In genomic region chr2:176132397-176133086, GRCh38 we compare ENCODE assay signal across 10 cellular contexts. TPM values are rescaled to one million over a fixed set of nuclear protein-coding genes. Genes with fewer than 3 reads are reported as not detected.
DNase-seq lines count a peak whose midpoint lies in the region; ATAC-seq and TF ChIP-seq lines count a peak whose summit lies in the region.
"Had no signal": no experiment of that assay in that cellular context is flagged by ENCODE, and none has a peak within 500 bp of the region (broad histone marks: within the 10 kb centered on the region; RNA-seq: fewer than 3 reads in every experiment).

No MANE protein-coding gene starts in this region.

- no peaks in the 10 kb centered on the region for H4K20me1 ChIP-seq in neural cell (ENCODE audit: insufficient read depth)

- POLR2A ChIA-PET in CD4-positive, alpha-beta T cell (lab: Charles Lee): interaction anchor here (0.7 to 1.0 kb wide), 3 partner anchors 10 to 55 kb away, joined by 3 to 6 read pairs (median 3); partner anchors contain the start of gene HOXD9
- POLR2A ChIA-PET in RWPE1 (lab: Yijun Ruan, JAX; ENCODE audit: low non-redundant PET): no interaction called here

- peaks cover 88% of the 10 kb centered on the region for H3K27me3 Mint-ChIP-seq in CD4-positive, alpha-beta T cell
- H3K27me3 Mint-ChIP-seq in central memory CD8-positive, alpha-beta T cell: peaks cover 90% of the 10 kb centered on the region

- H3K9me2 ChIP-seq in neural cell (ENCODE audit: insufficient read depth, low read length): no peaks in the 10 kb centered on the region

- no peak for TF ChIP-seq CTCF in CD4-positive, alpha-beta T cell (IDR thresholded peaks at IDR 0.05)
- TF ChIP-seq CTCF in neural cell (IDR thresholded peaks at IDR 0.05; ENCODE audit: poor library complexity, severe bottlenecking) (no peak), RWPE1 (conservative IDR thresholded peaks at IDR 0.05; ENCODE audit: low read depth) (no peak)

- no peak for DNase-seq in CD4-positive, alpha-beta T cell
- DNase-seq in NCI-H524 treated with DMSO at 0.1 percent for 48 hours (lab: John Stamatoyannopoulos, UW) (peak; percentile 77), RWPE1 (ENCODE audit: low spot score) (no peak), cerebellum (ENCODE audit: low spot score) (no peak)
- no peak for DNase-seq in central memory CD8-positive, alpha-beta T cell (ENCODE audit: low spot score in 2 of 2)
- no peak for DNase-seq in stimulated activated CD8-positive, alpha-beta memory T cell treated with anti-CD3 and anti-CD28 coated beads, Interleukin-4, amount 100 ng/mL, for 48 hours

- peaks cover 51% of the 10 kb centered on the region for H3K4me1 Mint-ChIP-seq in CD4-positive, alpha-beta T cell (ENCODE audit: low read depth)
- H3K4me1 Mint-ChIP-seq in central memory CD8-positive, alpha-beta T cell: peaks cover 39% of the 10 kb centered on the region

- H3K4me3 Mint-ChIP-seq in CD4-positive, alpha-beta T cell: peak overlapping the region; percentile 71
- H3K4me3 Mint-ChIP-seq in central memory CD8-positive, alpha-beta T cell: peak overlapping the region; percentile 72

- no peaks in the 10 kb centered on the region for H3K79me2 ChIP-seq in neural cell (replicated peaks; ENCODE audit: insufficient read depth, low read length)

- H3K27ac Mint-ChIP-seq in CD4-positive, alpha-beta T cell: no peak overlapping the region
- no peak overlapping the region for H3K27ac Mint-ChIP-seq in central memory CD8-positive, alpha-beta T cell (ENCODE audit: low read depth)

- H3F3A ChIP-seq in neural cell (ENCODE audit: insufficient read depth, low read length, poor library complexity, severe bottlenecking): no peaks in the 10 kb centered on the region

- TF ChIP-seq RAD21 in neural cell (conservative IDR thresholded peaks at IDR 0.05): no peak

- no peak overlapping the region for H3K27ac ChIP-seq in CD4-positive, alpha-beta T cell (ENCODE audit: low read depth, low read length)
- no peak overlapping the region for H3K27ac ChIP-seq in neural cell (ENCODE audit: low read length)
- H3K27ac ChIP-seq in RWPE1: no peak overlapping the region

- peaks cover 92% of the 10 kb centered on the region for H3K27me3 ChIP-seq in CD4-positive, alpha-beta T cell (ENCODE audit: control insufficient read depth, insufficient read depth, low read length)
- H3K27me3 ChIP-seq in neural cell (ENCODE audit: insufficient read depth, low read depth, low read length): peaks cover 97% of the 10 kb centered on the region

- no peaks in the 10 kb centered on the region for H3K36me3 ChIP-seq in neural cell (ENCODE audit: insufficient read depth, low read length)

- H3K9ac ChIP-seq in neural cell (ENCODE audit: low read length): no peak overlapping the region

- no peak overlapping the region for H2AFZ ChIP-seq in neural cell (ENCODE audit: low read depth, low read length)

- no peak overlapping the region for H3K4me3 ChIP-seq in neural cell (ENCODE audit: low read length)

- ATAC-seq in CD4-positive, alpha-beta T cell (ENCODE audit: poor library complexity): peak; percentile 12
- peak; percentile 33 for ATAC-seq in central memory CD8-positive, alpha-beta T cell (replicated peaks; ENCODE audit: extremely low read depth, poor library complexity, severe bottlenecking)
- ATAC-seq in GM18505 (IDR thresholded peaks at IDR 0.05; ENCODE audit: unreplicated experiment): no peak

- CTCF ChIA-PET in CD4-positive, alpha-beta T cell (lab: Charles Lee): interaction anchor here (0.7 to 1.7 kb wide), 4 partner anchors 12 to 1016 kb away, joined by 3 to 5 read pairs (median 3); no protein-coding TSS in a partner anchor
- CTCF ChIA-PET in RWPE1 (lab: Yijun Ruan, JAX): interaction anchor here (0.7 to 2.0 kb wide), 4 partner anchors 323 to 905 kb away, joined by 3 to 10 read pairs (median 4); no protein-coding TSS in a partner anchor

- no peaks in the 10 kb centered on the region for H3K9me3 ChIP-seq in CD4-positive, alpha-beta T cell (ENCODE audit: control insufficient read depth, low read length)
- H3K9me3 ChIP-seq in neural cell (ENCODE audit: low read length): no peaks in the 10 kb centered on the region

- intact Hi-C loops in CD4-positive, alpha-beta T cell (cut with DNase I, micrococcal nuclease): loop anchor here in 1 of 2 experiments (5.0 to 10.0 kb wide), 2 partner anchors 45 to 1282 kb away; no protein-coding TSS in a partner anchor

- H3K9me3 Mint-ChIP-seq in CD4-positive, alpha-beta T cell: no peaks in the 10 kb centered on the region
- no peaks in the 10 kb centered on the region for H3K9me3 Mint-ChIP-seq in central memory CD8-positive, alpha-beta T cell

- H3K36me3 Mint-ChIP-seq in CD4-positive, alpha-beta T cell (ENCODE audit: low read depth): no peaks in the 10 kb centered on the region
- peaks cover 30% of the 10 kb centered on the region for H3K36me3 Mint-ChIP-seq in central memory CD8-positive, alpha-beta T cell (ENCODE audit: insufficient read depth)

- H3K4me2 ChIP-seq in neural cell (ENCODE audit: low read length): no peak overlapping the region

- TF ChIP-seq POLR2A in GM18505 (IDR thresholded peaks at IDR 0.05; ENCODE audit: borderline replicate concordance, extremely low read depth, insufficient read depth, insufficient read length): no peak

- TF ChIP-seq EP300 in neural cell (conservative IDR thresholded peaks at IDR 0.05; ENCODE audit: poor library complexity, severe bottlenecking): no peak

TF ChIP-seq in neural cell, 6 proteins besides CTCF, POLR2A, EP300 and RAD21:
- TF ChIP-seq REST (IDR thresholded peaks at IDR 0.05; ENCODE audit: borderline replicate concordance): no peak
- TF ChIP-seq POLR2AphosphoS5 (IDR thresholded peaks at IDR 0.05): peak; percentile 60
- no peak for TF ChIP-seq MXI1 (conservative IDR thresholded peaks at IDR 0.05; ENCODE audit: poor library complexity, severe bottlenecking)

RNA-seq across cellular contexts. Expression of gene HOXD8, which starts 3.0 kb away (rescaled TPM):
- total RNA-seq in CD4-positive, alpha-beta T cell: not detected
- not detected in 2 replicates for polyA plus RNA-seq in neural cell
- not detected in 2 replicates for polyA minus RNA-seq in neural cell
- not detected for total RNA-seq in cerebellum

RNA-seq across cellular contexts. Expression of gene HOXD9, which starts 10.0 kb away (rescaled TPM):
- not detected for total RNA-seq in CD4-positive, alpha-beta T cell
- not detected in 2 replicates for polyA plus RNA-seq in neural cell
- polyA minus RNA-seq in neural cell: not detected in 2 replicates
- total RNA-seq in cerebellum: not detected
- total RNA-seq: temporal lobe had no signal

RNA-seq across cellular contexts. Expression of gene HOXD10, which starts 16.0 kb away (rescaled TPM):
- not detected for total RNA-seq in CD4-positive, alpha-beta T cell
- polyA plus RNA-seq in neural cell: not detected in 2 replicates
- not detected in 2 replicates for polyA minus RNA-seq in neural cell
- not detected for total RNA-seq in cerebellum
- total RNA-seq: osteoblast, temporal lobe had no signal

RNA-seq across cellular contexts. Expression of gene HOXD4, which starts 18.8 kb away (rescaled TPM):
- total RNA-seq in CD4-positive, alpha-beta T cell: not detected
- not detected in 2 replicates for polyA plus RNA-seq in neural cell
- not detected in 2 replicates for polyA minus RNA-seq in neural cell
- not detected for total RNA-seq in cerebellum
- total RNA-seq: temporal lobe had no signal

RNA-seq across cellular contexts. Expression of gene HOXD3, which starts 24.6 kb away (rescaled TPM):
- not detected for total RNA-seq in CD4-positive, alpha-beta T cell
- not detected in 2 replicates for polyA plus RNA-seq in neural cell
- polyA minus RNA-seq in neural cell: not detected in 2 replicates
- total RNA-seq in cerebellum: not detected
- total RNA-seq: temporal lobe had no signal
